ENCODE assay signal across 8 cellular contexts in genomic region chr6:45423901-45424627, GRCh38. TPM values are rescaled to one million over a fixed set of nuclear protein-coding genes. Genes with fewer than 3 reads are reported as not detected.
A peak's percentile ranks its signal among the peaks of the same experiment; 100 is the strongest.
DNase-seq lines count a peak whose midpoint lies in the region; ATAC-seq and TF ChIP-seq lines count a peak whose summit lies in the region.

No MANE protein-coding gene starts in this region.

- CTCF ChIA-PET in GM10248 (lab: Yijun Ruan, JAX): no interaction called here

- DNase-seq in GM10248 (ENCODE audit: extremely low spot score): peak; percentile 12
- no peak for DNase-seq in epithelial cell of proximal tubule (ENCODE audit: low read depth)
- peak; percentile 45 for DNase-seq in nephron progenitor cell
- DNase-seq in NCI-H2029 (lab: John Stamatoyannopoulos, UW): no peak
- no peak for DNase-seq in hepatic stellate cell (ENCODE audit: low spot score)
- no peak for DNase-seq in 8988T

- no peak overlapping the region for H3K27ac Mint-ChIP-seq in nephron progenitor cell

- no peak for TF ChIP-seq CTCF in GM10248 (IDR thresholded peaks at IDR 0.05; ENCODE audit: control extremely low read depth, extremely low read depth, low read depth, missing control alignments)
- no peak for TF ChIP-seq CTCF in epithelial cell of proximal tubule (conservative IDR thresholded peaks at IDR 0.05; ENCODE audit: low read depth, low read length)
- no peak for TF ChIP-seq CTCF in nephron progenitor cell (IDR thresholded peaks at IDR 0.05)

- H3K9me3 Mint-ChIP-seq in nephron progenitor cell: no peaks in the 10 kb centered on the region

- ATAC-seq in SK-N-SH treated with all-trans-retinoic acid at 6 μM for 48 hours: peak; percentile 34
- ATAC-seq in GM19395 (IDR thresholded peaks at IDR 0.05; ENCODE audit: unreplicated experiment): no peak

- POLR2A ChIA-PET in GM10248 (lab: Yijun Ruan, JAX): no interaction called here

- peaks cover 81% of the 10 kb centered on the region for H3K27me3 Mint-ChIP-seq in nephron progenitor cell (ENCODE audit: low read depth, poor library complexity)

- peak overlapping the region; percentile 85 for H3K4me3 ChIP-seq in epithelial cell of proximal tubule (ENCODE audit: low read depth, low read length)

- H3K36me3 Mint-ChIP-seq in nephron progenitor cell (ENCODE audit: low read depth): no peaks in the 10 kb centered on the region

- H3K4me3 Mint-ChIP-seq in nephron progenitor cell: peak overlapping the region; percentile 79

- peaks cover 35% of the 10 kb centered on the region for H3K4me1 Mint-ChIP-seq in nephron progenitor cell

TF ChIP-seq in SK-N-SH treated with all-trans-retinoic acid at 6 μM for 48 hours, 23 proteins besides CTCF, POLR2A, EP300 and RAD21:
- TF ChIP-seq CSDC2 (CRISPR knock-in tag; IDR thresholded peaks at IDR 0.05): no peak
- no peak for TF ChIP-seq TCF4 (CRISPR knock-in tag; IDR thresholded peaks at IDR 0.05; ENCODE audit: borderline replicate concordance)
- TF ChIP-seq RARB (CRISPR knock-in tag; IDR thresholded peaks at IDR 0.05): no peak
- no peak for TF ChIP-seq TSHZ2 (CRISPR knock-in tag; IDR thresholded peaks at IDR 0.05)
- TF ChIP-seq CREB5 (CRISPR knock-in tag; IDR thresholded peaks at IDR 0.05; ENCODE audit: low read depth): no peak
- TF ChIP-seq ESRRG (CRISPR knock-in tag; IDR thresholded peaks at IDR 0.05): no peak
- TF ChIP-seq ZNF8 (CRISPR knock-in tag; IDR thresholded peaks at IDR 0.05): no peak
- no peak for TF ChIP-seq ZC3H10 (CRISPR knock-in tag; IDR thresholded peaks at IDR 0.05)

RNA-seq across cellular contexts. Expression of gene SUPT3H, which starts 46.3 kb away (rescaled TPM):
- 11.5 and 21.8 TPM in 2 replicates for total RNA-seq in epithelial cell of proximal tubule

Comparison
In these comparisons a context has a peak if more than half of its experiments do, and no peak if none do; other contexts are left out.
1. DNase-seq: peak in GM10248 (single experiment) and nephron progenitor cell (single experiment); none in epithelial cell of proximal tubule (single experiment), NCI-H2029 (single experiment), hepatic stellate cell (single experiment) and 8988T (single experiment).